Comparison of ENCODE assay signal across 8 cellular contexts in genomic region chr9:111621895-111622480, GRCh38. TPM values are rescaled to one million over a fixed set of nuclear protein-coding genes. Genes with fewer than 3 reads are reported as not detected.
DNase-seq lines count a peak whose midpoint lies in the region; ATAC-seq, FAIRE-seq and TF ChIP-seq lines count a peak whose summit lies in the region.

No MANE protein-coding gene starts in this region.

- H4K20me1 ChIP-seq in K562 (replicated peaks; ENCODE audit: control insufficient read depth, insufficient read depth, low read length) = no peaks in the 10 kb centered on the region

- H3K4me2 ChIP-seq in A549 (peak overlapping the region; percentile 30), K562 (ENCODE audit: insufficient read depth, low read length) (no peak overlapping the region)

- CTCF ChIA-PET in A549 (lab: Yijun Ruan, JAX) (interaction anchor here (0.6 to 12.1 kb wide), 13 partner anchors 9 to 251 kb away, joined by 3 to 112 read pairs (median 4); partner anchors contain the start of gene PTGR1), K562 (lab: Yijun Ruan, JAX; ENCODE audit: low intra/inter-chr PET ratio) (interaction anchor here (0.8 kb wide), 1 partner anchor 21 kb away, joined by 4 read pairs; no protein-coding TSS in a partner anchor)

- H3K27me3 ChIP-seq in GM06990 (replicated peaks; ENCODE audit: control insufficient read depth, insufficient read depth, low read length) (no peaks in the 10 kb centered on the region), K562 (ENCODE audit: control insufficient read depth in 2 of 2, insufficient read depth in 2 of 2, low read length in 2 of 2) (peaks cover 0 to 4% of the 10 kb centered on the region in 2 experiments; a peak in 1 of 5 replicates), upper lobe of left lung (no peaks in the 10 kb centered on the region)

- H3K9me1 ChIP-seq in K562 (ENCODE audit: control insufficient read depth, insufficient read depth, low read length) = no peaks in the 10 kb centered on the region

- H3K4me3 ChIP-seq in A549 = no peak overlapping the region
- no peak overlapping the region for H3K4me3 ChIP-seq in GM06990 (replicated peaks; ENCODE audit: low read depth, low read length)
- H3K4me3 ChIP-seq in K562 = no peak overlapping the region
- H3K4me3 ChIP-seq in upper lobe of left lung = no peak overlapping the region

- in situ Hi-C loops in K562 (cut with MboI) = no loop called here

- peak; percentile 77 to 86 for TF ChIP-seq RAD21 in A549 (conservative IDR thresholded peaks at IDR 0.05 in 1 of 2, IDR thresholded peaks at IDR 0.05 in 1 of 2)
- peak; percentile 30 to 50; a peak in 3 of 4 replicates for TF ChIP-seq RAD21 in K562 (CRISPR knock-in tag; conservative IDR thresholded peaks at IDR 0.05 in 1 of 2, IDR thresholded peaks at IDR 0.05 in 1 of 2)

- H3K27ac ChIP-seq in A549 (peak overlapping the region; percentile 49 to 70), K562 (ENCODE audit: extremely low read depth, low read depth, low read length) (no peak overlapping the region), upper lobe of left lung (no peak overlapping the region)

- TF ChIP-seq CTCF in A549 (IDR thresholded peaks at IDR 0.05) (peak; percentile 80), GM06990 (IDR thresholded peaks at IDR 0.05; ENCODE audit: insufficient read depth, low read length, poor library complexity, severe bottlenecking) (peak; percentile 89), K562 (IDR thresholded peaks at IDR 0.05 in 2 of 3, conservative IDR thresholded peaks at IDR 0.05 in 1 of 3; ENCODE audit: insufficient read depth in 2 of 3, low read depth in 1 of 3, low read length in 3 of 3) (peak; percentile 51 to 65 (median 62)), upper lobe of left lung (IDR thresholded peaks at IDR 0.05) (peak in 5 of 6 experiments; percentile 37 to 74 (median 49))

- H3K9me3 ChIP-seq in A549 (no peaks in the 10 kb centered on the region), K562 (replicated peaks; ENCODE audit: control insufficient read depth, insufficient read depth, low read depth, low read length) (no peaks in the 10 kb centered on the region), upper lobe of left lung (no peaks in the 10 kb centered on the region)

- POLR2A ChIA-PET in A549 (lab: Yijun Ruan, JAX) = interaction anchor here (1.1 to 1.4 kb wide), 3 partner anchors 9 to 23 kb away, joined by 3 to 21 read pairs (median 12); partner anchors contain the start of genes DNAJC25 and PTGR1
- POLR2A ChIA-PET in K562 (lab: Yijun Ruan, JAX) = interaction anchor here (0.6 to 0.8 kb wide), 2 partner anchors 21 to 193 kb away, joined by 4 to 5 read pairs; no protein-coding TSS in a partner anchor

- ATAC-seq in A549 = peak; percentile 90 to 98
- peak; percentile 89 for ATAC-seq in K562
- peak; percentile 90 for ATAC-seq in left lobe of liver
- peak in 1 of 2 donors; percentile 91 for ATAC-seq in upper lobe of left lung (ENCODE audit: low FRiP score in 2 of 2)
- ATAC-seq in HG03135 (IDR thresholded peaks at IDR 0.05; ENCODE audit: unreplicated experiment) = no peak

- H3K36me3 ChIP-seq in GM06990 (ENCODE audit: control insufficient read depth, insufficient read depth, low read length) (no peaks in the 10 kb centered on the region), K562 (ENCODE audit: control insufficient read depth, insufficient read depth, low read length) (no peaks in the 10 kb centered on the region), upper lobe of left lung (no peaks in the 10 kb centered on the region)

- TF ChIP-seq EP300 in A549 (IDR thresholded peaks at IDR 0.05) (no peak), K562 (IDR thresholded peaks at IDR 0.05; ENCODE audit: low read length) (no peak), upper lobe of left lung (IDR thresholded peaks at IDR 0.05) (no peak)

- H3K79me2 ChIP-seq in K562 (ENCODE audit: control insufficient read depth, insufficient read depth, low read length) = no peaks in the 10 kb centered on the region

- FAIRE-seq in A549 (lab: Jason Lieb, UNC) (no peak), K562 (lab: Jason Lieb, UNC) (no peak)

- H2AFZ ChIP-seq in K562 (ENCODE audit: low read depth, low read length) = no peak overlapping the region

- H3K4me1 ChIP-seq in A549 = peaks cover 17% of the 10 kb centered on the region
- H3K4me1 ChIP-seq in K562 (replicated peaks in 1 of 2; ENCODE audit: control insufficient read depth in 2 of 2, insufficient read depth in 2 of 2, low read length in 2 of 2) = no peaks in the 10 kb centered on the region
- H3K4me1 ChIP-seq in upper lobe of left lung = peaks cover 0 to 5% (median 1%) of the 10 kb centered on the region in 4 donors

- DNase-seq in A549 (ENCODE audit: low read depth in 1 of 2, low spot score in 1 of 2) (peak; percentile 49 to 61), GM06990 (ENCODE audit: extremely low read depth, insufficient read length) (no peak), MV-4-11 (lab: John Stamatoyannopoulos, UW) (peak; percentile 12), K562 (ENCODE audit: extremely low read depth in 1 of 4, low spot score in 3 of 4) (peak; percentile 24 to 37 (median 32)), left lobe of liver (ENCODE audit: low spot score) (peak; percentile 62), upper lobe of left lung (no peak), HK-2 (ENCODE audit: unreplicated experiment) (no peak)

- no peak overlapping the region for H3K9ac ChIP-seq in K562 (ENCODE audit: insufficient read depth in 1 of 2, low read depth in 2 of 2, low read length in 2 of 2)

- 23% methylated on average over 2 of the region's 2 CpGs for WGBS in A549 (ENCODE audit: missing lambda C conversion rate)
- WGBS in K562 (ENCODE audit: insufficient coverage, low coverage, missing lambda C conversion rate) = 0% methylated on average over 2 of the region's 2 CpGs
- WGBS in upper lobe of left lung, 2 donors = 20 to 41% methylated on average over 2 of the region's 2 CpGs

- BruUV-seq in K562 (replicated peaks; lab: Mats Ljungman, UMichigan) = no TSS peak

- intact Hi-C loops in K562 (cut with micrococcal nuclease) = no loop called here

- TF ChIP-seq POLR2A in A549 (IDR thresholded peaks at IDR 0.05; ENCODE audit: low read length) = no peak
- no peak for TF ChIP-seq POLR2A in K562 (conservative IDR thresholded peaks at IDR 0.05)
- TF ChIP-seq POLR2A in upper lobe of left lung (IDR thresholded peaks at IDR 0.05) = no peak

RNA-seq across cellular contexts. Expression of gene DNAJC25, which starts 9.1 kb away (rescaled TPM):
- 8.4 and 12.1 TPM in 2 replicates for polyA plus RNA-seq in A549 (2011; rRNA removed)
- polyA plus RNA-seq in A549 (2012; cell fraction: cytosol; rRNA removed) = 4.3 and 4.4 TPM in 2 replicates
- polyA plus RNA-seq in A549 (2012; cell fraction: nucleus; rRNA removed) = 3.0 and 3.9 TPM in 2 replicates
- polyA plus RNA-seq in A549 (2017; fragmentation: RNase III; extraction: RNeasy Plus Mini Kit Qiagen cat#74134 plus additional on column Dnase treatment) = 8.4 to 8.6 TPM (median 8.5 TPM) in 3 replicates
- 1.4 and 1.6 TPM in 2 replicates for polyA minus RNA-seq in A549 (2011; rRNA and poly(A)+ RNA removed)
- 5.8 and 23.0 TPM in 2 replicates for total RNA-seq in K562 (2011; cell fraction: chromatin; rRNA removed; ENCODE audit: low replicate concordance)
- 5.7 and 7.2 TPM in 2 replicates for total RNA-seq in K562 (2011; cell fraction: nucleolus; rRNA removed)
- total RNA-seq in K562 (2011; cell fraction: nucleoplasm; rRNA removed) = 9.8 and 15.7 TPM in 2 replicates
- 6.1 and 6.6 TPM in 2 replicates for total RNA-seq in K562 (2014; rRNA removed)
- total RNA-seq in K562 (2014; rRNA removed; fragmentation: Illumina TruSeq; extraction: Trizol) = 7.1 and 8.1 TPM in 2 replicates
- 7.0 and 8.4 TPM in 2 replicates for total RNA-seq in K562 (2015; rRNA removed; fragmentation: Illumina TruSeq; extraction: Trizol)
- total RNA-seq in K562 (2021) = 5.6 and 5.7 TPM in 2 replicates
- 8.9 and 10.7 TPM in 2 replicates for polyA plus RNA-seq in K562 (2011; rRNA removed)
- 3.0 and 3.7 TPM in 2 replicates for polyA plus RNA-seq in K562 (2011; cell fraction: cytosol; rRNA removed)
- polyA plus RNA-seq in K562 (2011; cell fraction: nucleus; rRNA removed) = 8.2 and 12.9 TPM in 2 replicates
- 6.4 and 7.7 TPM in 2 replicates for polyA plus RNA-seq in K562 (2012)
- polyA plus RNA-seq in K562 (2014; fragmentation: Illumina TruSeq; extraction: Trizol) = 7.0 and 9.1 TPM in 2 replicates
- 1 to 10 TPM; 3.7 to 4.4 TPM for polyA plus RNA-seq in K562 (2014; fragmentation: Nextera tagmentation; extraction: Ambion mirVana)
- polyA plus RNA-seq in K562 (2014; rRNA removed) = 8.4 and 11.2 TPM in 2 replicates
- polyA minus RNA-seq in K562 (2011; rRNA and poly(A)+ RNA removed) = 3.7 and 4.6 TPM in 2 replicates
- polyA minus RNA-seq in K562 (2011; cell fraction: cytosol; rRNA and poly(A)+ RNA removed) = 1.1 and 1.7 TPM in 2 replicates
- polyA minus RNA-seq in K562 (2011; cell fraction: nucleus; rRNA and poly(A)+ RNA removed) = 3.9 and 6.0 TPM in 2 replicates
- 21.7 TPM for total RNA-seq in left lobe of liver
- 10 to 100 TPM in 2 of 6 donors, 1 to 10 TPM in 4; 4.5 to 12.2 (median 7.2) TPM for total RNA-seq in upper lobe of left lung

RNA-seq across cellular contexts. Expression of gene PTGR1, which starts 22.5 kb away (rescaled TPM):
- polyA plus RNA-seq in A549 (2011; rRNA removed) (563 and 672 TPM in 2 replicates), A549 (2017; fragmentation: RNase III; extraction: RNeasy Plus Mini Kit Qiagen cat#74134 plus additional on column Dnase treatment) (494 to 552 TPM (median 495 TPM) in 3 replicates), K562 (2011; rRNA removed) (not detected in 2 replicates), K562 (2014; fragmentation: Illumina TruSeq; extraction: Trizol) (not detected in 2 replicates), K562 (2014; fragmentation: Nextera tagmentation; extraction: Ambion mirVana) (not detected), K562 (2014; rRNA removed) (not detected in 2 replicates)
- 218 and 220 TPM in 2 replicates for polyA plus RNA-seq in A549 (2012; cell fraction: cytosol; rRNA removed)
- polyA plus RNA-seq in A549 (2012; cell fraction: nucleus; rRNA removed) = 70.5 and 156 TPM in 2 replicates
- polyA minus RNA-seq in A549 (2011; rRNA and poly(A)+ RNA removed) = 221 and 291 TPM in 2 replicates
- total RNA-seq in K562 (2011; cell fraction: chromatin; rRNA removed; ENCODE audit: low replicate concordance) = 0.42 TPM in 1 of 2 replicates, not detected in the other
- not detected in 2 replicates for total RNA-seq in K562 (2011; cell fraction: nucleolus; rRNA removed)
- total RNA-seq in K562 (2011; cell fraction: nucleoplasm; rRNA removed) = not detected in 2 replicates
- total RNA-seq in K562 (2014; rRNA removed) (not detected in 2 replicates), K562 (2014; rRNA removed; fragmentation: Illumina TruSeq; extraction: Trizol) (not detected in 2 replicates), K562 (2015; rRNA removed; fragmentation: Illumina TruSeq; extraction: Trizol) (not detected in 2 replicates), K562 (2021) (0.22 and 0.36 TPM in 2 replicates), left lobe of liver (526 TPM), upper lobe of left lung (10 to 100 TPM; 26.9 to 66.7 (median 35.9) TPM)
- 0.07 TPM in 1 of 2 replicates, not detected in the other for polyA plus RNA-seq in K562 (2011; cell fraction: cytosol; rRNA removed)
- not detected in 2 replicates for polyA plus RNA-seq in K562 (2011; cell fraction: nucleus; rRNA removed)
- 0.08 TPM in 1 of 2 replicates, not detected in the other for polyA plus RNA-seq in K562 (2012)
- polyA minus RNA-seq in K562 (2011; rRNA and poly(A)+ RNA removed) = not detected in 2 replicates
- not detected in 2 replicates for polyA minus RNA-seq in K562 (2011; cell fraction: cytosol; rRNA and poly(A)+ RNA removed)
- not detected in 2 replicates for polyA minus RNA-seq in K562 (2011; cell fraction: nucleus; rRNA and poly(A)+ RNA removed)

RNA-seq across cellular contexts. Expression of gene GNG10, which starts 39.4 kb away (rescaled TPM):
- polyA plus RNA-seq in A549 (2011; rRNA removed) (80.1 and 102 TPM in 2 replicates), A549 (2017; fragmentation: RNase III; extraction: RNeasy Plus Mini Kit Qiagen cat#74134 plus additional on column Dnase treatment) (57.9 to 70.8 TPM (median 64.5 TPM) in 3 replicates), K562 (2011; rRNA removed) (30.3 and 37.8 TPM in 2 replicates), K562 (2014; fragmentation: Illumina TruSeq; extraction: Trizol) (24.2 and 28.4 TPM in 2 replicates), K562 (2014; fragmentation: Nextera tagmentation; extraction: Ambion mirVana) (10 to 100 TPM; 32.6 to 35.3 TPM), K562 (2014; rRNA removed) (32.1 and 34.3 TPM in 2 replicates)
- 43.4 and 46.5 TPM in 2 replicates for polyA plus RNA-seq in A549 (2012; cell fraction: cytosol; rRNA removed)
- 13.7 and 22.8 TPM in 2 replicates for polyA plus RNA-seq in A549 (2012; cell fraction: nucleus; rRNA removed)
- polyA minus RNA-seq in A549 (2011; rRNA and poly(A)+ RNA removed) = 9.4 and 11.0 TPM in 2 replicates
- 2.5 and 10.5 TPM in 2 replicates for total RNA-seq in K562 (2011; cell fraction: chromatin; rRNA removed; ENCODE audit: low replicate concordance)
- total RNA-seq in K562 (2011; cell fraction: nucleolus; rRNA removed) = 2.8 and 3.4 TPM in 2 replicates
- 5.0 and 13.4 TPM in 2 replicates for total RNA-seq in K562 (2011; cell fraction: nucleoplasm; rRNA removed)
- total RNA-seq in K562 (2014; rRNA removed) (15.3 and 15.6 TPM in 2 replicates), K562 (2014; rRNA removed; fragmentation: Illumina TruSeq; extraction: Trizol) (28.0 and 28.3 TPM in 2 replicates), K562 (2015; rRNA removed; fragmentation: Illumina TruSeq; extraction: Trizol) (25.0 and 26.3 TPM in 2 replicates), K562 (2021) (13.1 and 16.3 TPM in 2 replicates), left lobe of liver (6.3 TPM), upper lobe of left lung (10 to 100 TPM; 18.8 to 62.2 (median 39.6) TPM)
- 12.9 and 20.7 TPM in 2 replicates for polyA plus RNA-seq in K562 (2011; cell fraction: cytosol; rRNA removed)
- polyA plus RNA-seq in K562 (2011; cell fraction: nucleus; rRNA removed) = 4.8 and 7.1 TPM in 2 replicates
- polyA plus RNA-seq in K562 (2012) = 24.2 and 24.8 TPM in 2 replicates
- polyA minus RNA-seq in K562 (2011; rRNA and poly(A)+ RNA removed) = 6.1 and 7.4 TPM in 2 replicates
- polyA minus RNA-seq in K562 (2011; cell fraction: cytosol; rRNA and poly(A)+ RNA removed) = 2.8 and 3.1 TPM in 2 replicates
- polyA minus RNA-seq in K562 (2011; cell fraction: nucleus; rRNA and poly(A)+ RNA removed) = 1.6 and 3.2 TPM in 2 replicates

Comparison
In these comparisons a context has a peak if more than half of its experiments do, and no peak if none do; other contexts are left out.
1. DNase-seq: peak in A549 (2 of 2), MV-4-11 (single experiment), K562 (4 of 4) and left lobe of liver (single experiment); none in GM06990 (single experiment), upper lobe of left lung (0 of 2) and HK-2 (single experiment).
2. H3K27ac ChIP-seq: peak in A549 (2 of 2); none in K562 (single experiment) and upper lobe of left lung (0 of 4).
3. RNA of gene PTGR1, which starts 22.5 kb away (total RNA-seq): 526 TPM in left lobe of liver (single experiment) and 26.9 to 66.7 TPM in upper lobe of left lung; 0.22 to 0.42 TPM in K562; every median in the first group is over 10 times any median in the second.
4. Of the 35 proteins assayed by ChIP-seq in both K562 and A549: peak only in K562: none; only in A549: MAFK; in both: CTCF, RAD21 and SMC3; in neither: 31.
5. Peak in every context shown above with its lines, with median percentiles within 50 percentile points of each other: CTCF ChIP-seq.